ENCODE assay signal across 28 cellular contexts in the genomic region with DNA sequence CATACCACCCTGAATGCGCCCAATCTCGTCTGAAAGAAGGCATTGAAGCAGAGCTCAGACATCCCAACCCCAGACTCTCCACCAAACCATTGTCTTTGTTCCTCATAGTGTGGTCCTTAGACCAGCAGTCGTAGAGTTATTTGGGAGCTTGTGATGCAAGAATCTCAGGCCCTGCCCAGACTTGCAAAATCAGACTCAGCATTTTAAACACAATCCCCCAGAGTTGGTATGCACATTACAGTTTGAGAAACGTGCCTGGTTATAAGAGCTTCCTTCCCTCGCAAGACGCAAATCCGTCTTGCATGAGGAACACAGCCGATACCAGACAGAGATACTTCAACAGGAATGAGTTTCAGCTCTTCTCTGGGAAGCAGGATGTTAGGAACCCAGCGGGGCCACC. TPM values are rescaled to one million over a fixed set of nuclear protein-coding genes. Genes with fewer than 3 reads are reported as not detected.
DNase-seq lines count a peak whose midpoint lies in the region; ATAC-seq, FAIRE-seq and TF ChIP-seq lines count a peak whose summit lies in the region.
"Had no signal": no experiment of that assay in that cellular context is flagged by ENCODE, and none has a peak within 500 bp of the region (broad histone marks: within the 10 kb centered on the region; RNA-seq: fewer than 3 reads in every experiment).

No MANE protein-coding gene starts in this region.

- no peak overlapping the region; a peak in 1 of 4 replicates for H3K9ac ChIP-seq in K562 (ENCODE audit: insufficient read depth in 1 of 2, low read depth in 2 of 2, low read length in 2 of 2)
- H3K9ac ChIP-seq: BLaER1 had no signal

- no peaks in the 10 kb centered on the region for H3K9me1 ChIP-seq in K562 (ENCODE audit: control insufficient read depth, insufficient read depth, low read length)

- no peak for TF ChIP-seq EP300 in K562 (IDR thresholded peaks at IDR 0.05; ENCODE audit: low read length)

- peak; percentile 52 for DNase-seq in AG10803 (ENCODE audit: low read depth)
- DNase-seq in NOMO-1 treated with DMSO at 0.1 percent for 48 hours (lab: John Stamatoyannopoulos, UW; ENCODE audit: unreplicated experiment) = peak; percentile 97
- no peak for DNase-seq in K562 (ENCODE audit: extremely low read depth in 1 of 4, low spot score in 3 of 4)
- no peak for DNase-seq in left lung
- no peak for DNase-seq in ACHN
- DNase-seq in activated naive CD8-positive, alpha-beta T cell treated with anti-CD3 and anti-CD28 coated beads, Interleukin-2, amount 50 U/mL, for 24 hours = no peak
- DNase-seq: activated CD4-positive, alpha-beta T cell treated with anti-CD3 and anti-CD28 coated beads for 1 hour; activated CD8-positive, alpha-beta T cell treated with anti-CD3 and anti-CD28 coated beads for 36 hours; activated gamma-delta T cell; Kasumi-1; NCI-H1105; NCI-H2029 treated with DMSO at 0.1 percent for 48 hours; NCI-H774; PC-9; psoas muscle; SHP77 treated with DMSO at 0.1 percent for 48 hours; small intestine; stimulated activated CD4-positive, alpha-beta T cell treated with anti-CD3 and anti-CD28 coated beads, Interleukin-2, amount 100 ng/mL, for 24 hours; T-helper 1 cell had no signal

- CTCF ChIA-PET in K562 (lab: Yijun Ruan, JAX; ENCODE audit: low intra/inter-chr PET ratio) = no interaction called here

- WGBS in K562 (ENCODE audit: insufficient coverage, low coverage, missing lambda C conversion rate) = 13% methylated on average over 9 of the region's 9 CpGs

- H3K4me3 Mint-ChIP-seq in activated naive CD8-positive, alpha-beta T cell treated with anti-CD3 and anti-CD28 coated beads, Interleukin-2, amount 50 U/mL, for 24 hours = no peak overlapping the region
- H3K4me3 Mint-ChIP-seq: activated CD8-positive, alpha-beta T cell treated with anti-CD3 and anti-CD28 coated beads for 36 hours had no signal

- FAIRE-seq in K562 (lab: Jason Lieb, UNC) = no peak
- FAIRE-seq: GM12878, small intestine, TTC549, urothelium cell line had no signal

- H3K4me1 ChIP-seq in K562 (replicated peaks in 1 of 2; ENCODE audit: control insufficient read depth in 2 of 2, insufficient read depth in 2 of 2, low read length in 2 of 2) (no peaks in the 10 kb centered on the region; a peak in 1 of 5 replicates), left lung (no peaks in the 10 kb centered on the region)
- H3K4me1 ChIP-seq: BLaER1, psoas muscle had no signal

- H3K27me3 ChIP-seq in K562 (ENCODE audit: control insufficient read depth in 2 of 2, insufficient read depth in 2 of 2, low read length in 2 of 2) (peaks cover 33 to 57% of the 10 kb centered on the region in 2 experiments), left lung (no peaks in the 10 kb centered on the region)
- H3K27me3 ChIP-seq: BLaER1 had no signal

- no peak overlapping the region for H3K27ac Mint-ChIP-seq in activated naive CD8-positive, alpha-beta T cell treated with anti-CD3 and anti-CD28 coated beads, Interleukin-2, amount 50 U/mL, for 24 hours
- H3K27ac Mint-ChIP-seq: activated CD8-positive, alpha-beta T cell treated with anti-CD3 and anti-CD28 coated beads for 36 hours had no signal

- H4K20me1 ChIP-seq in K562 (replicated peaks; ENCODE audit: control insufficient read depth, insufficient read depth, low read length) = 0 out of 2 replicates have a peak, but pooled peaks cover 3% of the 10 kb centered on the region
- H4K20me1 ChIP-seq: BLaER1 had no signal

- no peak overlapping the region for H3K4me2 ChIP-seq in K562 (ENCODE audit: insufficient read depth, low read length)
- H3K4me2 ChIP-seq: BLaER1, PC-9 had no signal

- in situ Hi-C loops in K562 (cut with MboI) (no loop called here), ACHN (cut with HindIII; ENCODE audit: low pct_ligation_motif_present, low pct_unique_long_range_greater_than_20kb, low sequenced_read_pairs) (no loop called here)

- H3K36me3 ChIP-seq in K562 (ENCODE audit: control insufficient read depth, insufficient read depth, low read length) (no peaks in the 10 kb centered on the region), left lung (no peaks in the 10 kb centered on the region)
- H3K36me3 ChIP-seq: BLaER1 had no signal

- H3K27me3 Mint-ChIP-seq in activated naive CD8-positive, alpha-beta T cell treated with anti-CD3 and anti-CD28 coated beads, Interleukin-2, amount 50 U/mL, for 24 hours = no peaks in the 10 kb centered on the region
- H3K27me3 Mint-ChIP-seq: activated CD8-positive, alpha-beta T cell treated with anti-CD3 and anti-CD28 coated beads for 36 hours had no signal

- H3K9me3 ChIP-seq in K562 (replicated peaks; ENCODE audit: control insufficient read depth, insufficient read depth, low read depth, low read length) (no peaks in the 10 kb centered on the region), left lung (no peaks in the 10 kb centered on the region)
- H3K9me3 ChIP-seq: BLaER1, psoas muscle had no signal

- no peak for TF ChIP-seq CTCF in AG10803 (conservative IDR thresholded peaks at IDR 0.05; ENCODE audit: low read length)
- no peak for TF ChIP-seq CTCF in K562 (IDR thresholded peaks at IDR 0.05 in 2 of 3, conservative IDR thresholded peaks at IDR 0.05 in 1 of 3; ENCODE audit: insufficient read depth in 2 of 3, low read depth in 1 of 3, low read length in 3 of 3)
- no peak for TF ChIP-seq CTCF in left lung (IDR thresholded peaks at IDR 0.05)

- H3K4me1 Mint-ChIP-seq in activated naive CD8-positive, alpha-beta T cell treated with anti-CD3 and anti-CD28 coated beads, Interleukin-2, amount 50 U/mL, for 24 hours = no peaks in the 10 kb centered on the region

- TF ChIP-seq POLR2A in K562 (conservative IDR thresholded peaks at IDR 0.05) = no peak

- ATAC-seq in K562 = no peak
- peak; percentile 16 for ATAC-seq in left lung
- no peak for ATAC-seq in activated naive CD8-positive, alpha-beta T cell treated with anti-CD3 and anti-CD28 coated beads, Interleukin-2, amount 50 U/mL, for 24 hours
- ATAC-seq in GM19397 (IDR thresholded peaks at IDR 0.05; ENCODE audit: unreplicated experiment) = no peak
- no peak for ATAC-seq in HG03108 (IDR thresholded peaks at IDR 0.05; ENCODE audit: unreplicated experiment)
- ATAC-seq: activated CD8-positive, alpha-beta T cell treated with anti-CD3 and anti-CD28 coated beads for 36 hours; GM12878; psoas muscle had no signal

- POLR2A ChIA-PET in K562 (lab: Yijun Ruan, JAX) = interaction anchor here (0.6 to 1.4 kb wide), 3 partner anchors 10 to 39 kb away, joined by 3 to 4 read pairs (median 4); a partner anchor contains a TSS

- H3K4me3 ChIP-seq in AG10803 (ENCODE audit: low read length) = no peak overlapping the region
- H3K4me3 ChIP-seq in K562 = no peak overlapping the region
- no peak overlapping the region for H3K4me3 ChIP-seq in left lung
- H3K4me3 ChIP-seq: BLaER1, GM12878, PC-9, psoas muscle had no signal

- no peaks in the 10 kb centered on the region for H3K9me3 Mint-ChIP-seq in activated naive CD8-positive, alpha-beta T cell treated with anti-CD3 and anti-CD28 coated beads, Interleukin-2, amount 50 U/mL, for 24 hours
- H3K9me3 Mint-ChIP-seq: activated CD8-positive, alpha-beta T cell treated with anti-CD3 and anti-CD28 coated beads for 36 hours had no signal

- H2AFZ ChIP-seq in K562 (ENCODE audit: low read depth, low read length) = no peak overlapping the region
- H2AFZ ChIP-seq: PC-9 had no signal

- no peaks in the 10 kb centered on the region for H3K36me3 Mint-ChIP-seq in activated naive CD8-positive, alpha-beta T cell treated with anti-CD3 and anti-CD28 coated beads, Interleukin-2, amount 50 U/mL, for 24 hours (ENCODE audit: low read depth)

- H3K79me2 ChIP-seq in K562 (ENCODE audit: control insufficient read depth, insufficient read depth, low read length) = no peaks in the 10 kb centered on the region

- intact Hi-C loops in K562 (cut with micrococcal nuclease) = no loop called here
- intact Hi-C loops in left lung (cut with DNase I) = no loop called here

- no TSS peak for BruUV-seq in K562 (replicated peaks; lab: Mats Ljungman, UMichigan)

- no peak overlapping the region for H3K27ac ChIP-seq in K562 (ENCODE audit: extremely low read depth, low read depth, low read length)
- no peak overlapping the region for H3K27ac ChIP-seq in left lung
- H3K27ac ChIP-seq: BLaER1, PC-9, psoas muscle had no signal

- no peak for TF ChIP-seq RAD21 in K562 (CRISPR knock-in tag; conservative IDR thresholded peaks at IDR 0.05 in 1 of 2, IDR thresholded peaks at IDR 0.05 in 1 of 2)

RNA-seq across cellular contexts. Expression of a gene that starts 38.9 kb away (rescaled TPM):
- 54.9 and 123 TPM in 2 replicates for total RNA-seq in K562 (2011; cell fraction: chromatin; rRNA removed; ENCODE audit: low replicate concordance)
- total RNA-seq in K562 (2011; cell fraction: nucleolus; rRNA removed) = 23.8 and 30.0 TPM in 2 replicates
- total RNA-seq in K562 (2011; cell fraction: nucleoplasm; rRNA removed) = 48.5 and 72.4 TPM in 2 replicates
- total RNA-seq in K562 (2014; rRNA removed) (16.8 and 17.1 TPM in 2 replicates), K562 (2014; rRNA removed; fragmentation: Illumina TruSeq; extraction: Trizol) (37.7 and 48.0 TPM in 2 replicates), K562 (2015; rRNA removed; fragmentation: Illumina TruSeq; extraction: Trizol) (30.8 and 34.0 TPM in 2 replicates), K562 (2021) (56.6 and 61.7 TPM in 2 replicates), left lung (10 to 100 TPM; 42.3 to 53.5 TPM)
- polyA plus RNA-seq in K562 (2011; rRNA removed) (51.5 and 59.1 TPM in 2 replicates), K562 (2014; fragmentation: Illumina TruSeq; extraction: Trizol) (45.4 and 53.2 TPM in 2 replicates), K562 (2014; fragmentation: Nextera tagmentation; extraction: Ambion mirVana) (10 to 100 TPM; 18.0 to 21.4 TPM), K562 (2014; rRNA removed) (24.1 and 25.4 TPM in 2 replicates)
- polyA plus RNA-seq in K562 (2011; cell fraction: cytosol; rRNA removed) = 13.6 and 22.2 TPM in 2 replicates
- 19.4 and 22.1 TPM in 2 replicates for polyA plus RNA-seq in K562 (2011; cell fraction: nucleus; rRNA removed)
- 26.6 and 30.9 TPM in 2 replicates for polyA plus RNA-seq in K562 (2012)
- polyA minus RNA-seq in K562 (2011; rRNA and poly(A)+ RNA removed) = 106 and 117 TPM in 2 replicates
- polyA minus RNA-seq in K562 (2011; cell fraction: cytosol; rRNA and poly(A)+ RNA removed) = 41.6 and 62.7 TPM in 2 replicates
- 31.2 and 42.7 TPM in 2 replicates for polyA minus RNA-seq in K562 (2011; cell fraction: nucleus; rRNA and poly(A)+ RNA removed)

RNA-seq across cellular contexts. Expression of a gene that starts 58.9 kb away (rescaled TPM):
- total RNA-seq in K562 (2011; cell fraction: chromatin; rRNA removed; ENCODE audit: low replicate concordance) = not detected in 2 replicates
- not detected in 2 replicates for total RNA-seq in K562 (2011; cell fraction: nucleolus; rRNA removed)
- not detected in 2 replicates for total RNA-seq in K562 (2011; cell fraction: nucleoplasm; rRNA removed)
- total RNA-seq in K562 (2014; rRNA removed) = not detected in 2 replicates
- not detected in 2 replicates for total RNA-seq in K562 (2014; rRNA removed; fragmentation: Illumina TruSeq; extraction: Trizol)
- total RNA-seq in K562 (2015; rRNA removed; fragmentation: Illumina TruSeq; extraction: Trizol) = not detected in 2 replicates
- 0.40 and 0.60 TPM in 2 replicates for total RNA-seq in K562 (2021)
- not detected in 2 replicates for polyA plus RNA-seq in K562 (2011; rRNA removed)
- not detected in 2 replicates for polyA plus RNA-seq in K562 (2011; cell fraction: cytosol; rRNA removed)
- not detected in 2 replicates for polyA plus RNA-seq in K562 (2011; cell fraction: nucleus; rRNA removed)
- not detected in 2 replicates for polyA plus RNA-seq in K562 (2012)
- polyA plus RNA-seq in K562 (2014; fragmentation: Illumina TruSeq; extraction: Trizol) = not detected in 2 replicates
- polyA plus RNA-seq in K562 (2014; fragmentation: Nextera tagmentation; extraction: Ambion mirVana) = not detected
- polyA plus RNA-seq in K562 (2014; rRNA removed) = not detected in 2 replicates
- not detected in 2 replicates for polyA minus RNA-seq in K562 (2011; rRNA and poly(A)+ RNA removed)
- not detected in 2 replicates for polyA minus RNA-seq in K562 (2011; cell fraction: cytosol; rRNA and poly(A)+ RNA removed)
- polyA minus RNA-seq in K562 (2011; cell fraction: nucleus; rRNA and poly(A)+ RNA removed) = not detected in 2 replicates
- total RNA-seq in left lung = not detected
- total RNA-seq: H4, lung microvascular endothelial cell, myocyte, PC-9, psoas muscle had no signal

Comparison
In these comparisons a context has a peak if more than half of its experiments do, and no peak if none do; other contexts are left out.
1. DNase-seq: peak in AG10803 (single experiment) and NOMO-1 treated with DMSO at 0.1 percent for 48 hours (single experiment); none in K562 (0 of 4), left lung (0 of 2), ACHN (single experiment) and activated naive CD8-positive, alpha-beta T cell treated with anti-CD3 and anti-CD28 coated beads, Interleukin-2, amount 50 U/mL, for 24 hours (single experiment).